Comparison of ENCODE assay signal across 10 cellular contexts in genomic region chr3:138862531-138862923, GRCh38. TPM values are rescaled to one million over a fixed set of nuclear protein-coding genes. Genes with fewer than 3 reads are reported as not detected.
DNase-seq lines count a peak whose midpoint lies in the region; ATAC-seq and TF ChIP-seq lines count a peak whose summit lies in the region.
"Had no signal": no experiment of that assay in that cellular context is flagged by ENCODE, and none has a peak within 500 bp of the region (broad histone marks: within the 10 kb centered on the region; RNA-seq: fewer than 3 reads in every experiment).

No MANE protein-coding gene starts in this region.

- no peak overlapping the region for H2AFZ ChIP-seq in MM.1S (ENCODE audit: low read length)

- no peaks in the 10 kb centered on the region for H3K27me3 ChIP-seq in MM.1S (replicated peaks; ENCODE audit: insufficient read depth, low read length)
- no peaks in the 10 kb centered on the region for H3K27me3 ChIP-seq in uterus

- no peaks in the 10 kb centered on the region for H3F3A ChIP-seq in MM.1S (ENCODE audit: insufficient read depth, low read length)

- no peak overlapping the region for H3K9ac ChIP-seq in MM.1S (ENCODE audit: low read length)

- no peaks in the 10 kb centered on the region for H3K36me3 Mint-ChIP-seq in nephron progenitor cell (ENCODE audit: low read depth)
- no peaks in the 10 kb centered on the region for H3K36me3 Mint-ChIP-seq in T-cell
- H3K36me3 Mint-ChIP-seq: activated naive CD8-positive, alpha-beta T cell treated with anti-CD3 and anti-CD28 coated beads, Interleukin-2, amount 10 ng/mL, durations not matched to agents 7 days and 5 days; natural killer cell had no signal

- no peaks in the 10 kb centered on the region for H3K4me1 ChIP-seq in MM.1S (ENCODE audit: low read length)
- H3K4me1 ChIP-seq in uterus, result no peaks in the 10 kb centered on the region

- peak; percentile 75 for ATAC-seq in esophagus mucosa
- no peak for ATAC-seq in T-cell (replicated peaks in 1 of 4)
- ATAC-seq: natural killer cell had no signal

- peak; percentile 1 for DNase-seq in DMS153 treated with DMSO at 0.1 percent for 48 hours (lab: John Stamatoyannopoulos, UW; ENCODE audit: unreplicated experiment)
- DNase-seq in OCI-M1 (lab: John Stamatoyannopoulos, UW), result peak; percentile 91
- DNase-seq in nephron progenitor cell, result no peak
- DNase-seq in MM.1S, result no peak
- DNase-seq in activated T-cell treated with anti-CD3 and anti-CD28 coated beads, Interleukin-2, amount 50 U/mL, for 1 hour, result no peak
- no peak for DNase-seq in uterus
- no peak for DNase-seq in T-cell
- DNase-seq: activated naive CD8-positive, alpha-beta T cell treated with anti-CD3 and anti-CD28 coated beads, Interleukin-2, amount 10 ng/mL, durations not matched to agents 7 days and 5 days; natural killer cell had no signal

- no peak for TF ChIP-seq POLR2A in uterus (IDR thresholded peaks at IDR 0.05)

- intact Hi-C loops in uterus (cut with DNase I; ENCODE audit: low total_unique reads), result no loop called here

- no peak overlapping the region for H3K27ac ChIP-seq in MM.1S (ENCODE audit: low read length)
- H3K27ac ChIP-seq in uterus, result peak overlapping the region in 1 of 2 donors; percentile 38

- H3K27me3 Mint-ChIP-seq in nephron progenitor cell (ENCODE audit: low read depth, poor library complexity) (peaks cover 7% of the 10 kb centered on the region), T-cell (no peaks in the 10 kb centered on the region)

- no peaks in the 10 kb centered on the region for H3K36me3 ChIP-seq in MM.1S (replicated peaks; ENCODE audit: insufficient read depth, low read length)
- H3K36me3 ChIP-seq in uterus, result no peaks in the 10 kb centered on the region

- H3K9me3 ChIP-seq in MM.1S (replicated peaks; ENCODE audit: insufficient read depth, low read length), result no peaks in the 10 kb centered on the region
- no peaks in the 10 kb centered on the region for H3K9me3 ChIP-seq in uterus

- H3K9me2 ChIP-seq in MM.1S (replicated peaks; ENCODE audit: insufficient read depth, low read length), result no peaks in the 10 kb centered on the region

- no peak overlapping the region for H3K4me2 ChIP-seq in MM.1S (ENCODE audit: low read depth, low read length)

- CTCF ChIA-PET in T-cell (lab: Charles Lee), result interaction anchor here in 1 of 2 donors (0.6 kb wide), 1 partner anchor 18 kb away, joined by 3 read pairs; no protein-coding TSS in a partner anchor

- H3K79me2 ChIP-seq in MM.1S (ENCODE audit: low read length), result no peaks in the 10 kb centered on the region

- H3K4me3 Mint-ChIP-seq in nephron progenitor cell, result peak overlapping the region; percentile 44
- no peak overlapping the region for H3K4me3 Mint-ChIP-seq in T-cell
- H3K4me3 Mint-ChIP-seq: activated naive CD8-positive, alpha-beta T cell treated with anti-CD3 and anti-CD28 coated beads, Interleukin-2, amount 10 ng/mL, durations not matched to agents 7 days and 5 days; natural killer cell had no signal

- H3K9me3 Mint-ChIP-seq in nephron progenitor cell, result no peaks in the 10 kb centered on the region
- no peaks in the 10 kb centered on the region for H3K9me3 Mint-ChIP-seq in T-cell
- H3K9me3 Mint-ChIP-seq: activated naive CD8-positive, alpha-beta T cell treated with anti-CD3 and anti-CD28 coated beads, Interleukin-2, amount 10 ng/mL, durations not matched to agents 7 days and 5 days; natural killer cell had no signal

- H3K27ac Mint-ChIP-seq in nephron progenitor cell, result peak overlapping the region; percentile 71
- no peak overlapping the region for H3K27ac Mint-ChIP-seq in T-cell
- H3K27ac Mint-ChIP-seq: activated naive CD8-positive, alpha-beta T cell treated with anti-CD3 and anti-CD28 coated beads, Interleukin-2, amount 10 ng/mL, durations not matched to agents 7 days and 5 days had no signal

- no peak for TF ChIP-seq CTCF in nephron progenitor cell (IDR thresholded peaks at IDR 0.05)
- TF ChIP-seq CTCF in MM.1S (IDR thresholded peaks at IDR 0.05; ENCODE audit: low read length), result no peak
- TF ChIP-seq CTCF in uterus (IDR thresholded peaks at IDR 0.05), result no peak

- no peaks in the 10 kb centered on the region for H4K20me1 ChIP-seq in MM.1S (ENCODE audit: insufficient read depth, low read length)

- POLR2A ChIA-PET in T-cell (lab: Charles Lee), result interaction anchor here in 1 of 2 donors (0.6 kb wide), 2 partner anchors 77 to 151 kb away, joined by 5 to 9 read pairs; no protein-coding TSS in a partner anchor

- H3K4me3 ChIP-seq in MM.1S (ENCODE audit: low read length) (no peak overlapping the region), uterus (no peak overlapping the region)

- H3K4me1 Mint-ChIP-seq in nephron progenitor cell, result peaks cover 28% of the 10 kb centered on the region
- H3K4me1 Mint-ChIP-seq in T-cell, result peaks cover 0 to 1% (median 0%) of the 10 kb centered on the region in 3 donors

RNA-seq across cellular contexts. Expression of gene PIK3CB, which starts 27.8 kb away (rescaled TPM):
- 22.8 TPM for total RNA-seq in esophagus mucosa
- 10 to 100 TPM in 2 of 4 donors, 1 to 10 TPM in 2; 5.6 to 37.5 (median 17.0) TPM for total RNA-seq in uterus
- 10 to 100 TPM; 25.2 to 34.4 (median 30.9) TPM for total RNA-seq in T-cell

Comparison
In these comparisons a context has a peak if more than half of its experiments do, and no peak if none do; other contexts are left out.
1. DNase-seq: peak in DMS153 treated with DMSO at 0.1 percent for 48 hours (single experiment) and OCI-M1 (single experiment); none in nephron progenitor cell (single experiment), MM.1S (single experiment), activated T-cell treated with anti-CD3 and anti-CD28 coated beads, Interleukin-2, amount 50 U/mL, for 1 hour (single experiment), uterus (0 of 2) and T-cell (0 of 34).